ENCODE assay signal across 8 cellular contexts in genomic region chr12:8033153-8034044, GRCh38. TPM values are rescaled to one million over a fixed set of nuclear protein-coding genes. Genes with fewer than 3 reads are reported as not detected.
A peak's percentile ranks its signal among the peaks of the same experiment; 100 is the strongest.
DNase-seq lines count a peak whose midpoint lies in the region; ATAC-seq, FAIRE-seq and TF ChIP-seq lines count a peak whose summit lies in the region.

No MANE protein-coding gene starts in this region.

- peak; percentile 41; the same call in 1 of the 2 replicates for TF ChIP-seq POLR2A in Raji (IDR thresholded peaks at IDR 0.05; ENCODE audit: insufficient read depth, low read depth, low read length)

- peaks cover 64% of the 10 kb centered on the region for H3K79me2 ChIP-seq in astrocyte (ENCODE audit: insufficient read depth, low read length)

- H3K27me3 Mint-ChIP-seq in astrocyte (ENCODE audit: low read depth, unreplicated experiment): no peaks in the 10 kb centered on the region

- H3K27ac ChIP-seq in astrocyte (ENCODE audit: low read depth, low read length): peak overlapping the region; percentile 87

- H3K4me3 Mint-ChIP-seq in astrocyte (ENCODE audit: unreplicated experiment): peak overlapping the region; percentile 84

- peak overlapping the region; percentile 98 for H3K4me2 ChIP-seq in astrocyte (ENCODE audit: low read length)

- H3K4me1 Mint-ChIP-seq in astrocyte (ENCODE audit: low read depth, unreplicated experiment): peaks cover 34% of the 10 kb centered on the region

- DNase-seq in NCI-H526 (lab: John Stamatoyannopoulos, UW): peak; percentile 41 to 66
- DNase-seq in NCI-H526 treated with DMSO at 0.1 percent for 48 hours (lab: John Stamatoyannopoulos, UW): no peak
- DNase-seq in astrocyte (ENCODE audit: low read depth): peak; percentile 26
- DNase-seq in hepatic stellate cell (ENCODE audit: low spot score): peak; percentile 79
- peak; percentile 66 for DNase-seq in putamen (ENCODE audit: low spot score)
- no peak for DNase-seq in T1000 (lab: John Stamatoyannopoulos, UW)

- H3K9me3 Mint-ChIP-seq in astrocyte (ENCODE audit: unreplicated experiment): no peaks in the 10 kb centered on the region

- peak overlapping the region; percentile 89 for H3K4me3 ChIP-seq in astrocyte (ENCODE audit: insufficient read depth, low read depth, low read length)

- peak; percentile 15 for ATAC-seq in HG03342 (IDR thresholded peaks at IDR 0.05; ENCODE audit: unreplicated experiment)

- H3K27me3 ChIP-seq in astrocyte (ENCODE audit: insufficient read depth, low read length): no peaks in the 10 kb centered on the region

- no peak overlapping the region for H3K27ac Mint-ChIP-seq in astrocyte (ENCODE audit: unreplicated experiment)

- no peak for TF ChIP-seq CTCF in astrocyte (IDR thresholded peaks at IDR 0.05; ENCODE audit: insufficient read depth, low read depth, low read length)

- H3K9me3 ChIP-seq in astrocyte (ENCODE audit: insufficient read depth, low read depth, low read length): no peaks in the 10 kb centered on the region

- H3K4me1 ChIP-seq in astrocyte (ENCODE audit: insufficient read depth, low read length): peaks cover 38% of the 10 kb centered on the region

- peak overlapping the region; percentile 86 for H2AFZ ChIP-seq in astrocyte (ENCODE audit: low read depth, low read length)

- H3K9ac ChIP-seq in astrocyte (ENCODE audit: low read length): peak overlapping the region; percentile 96

- H3K36me3 ChIP-seq in astrocyte (ENCODE audit: insufficient read depth, low read length): no peaks in the 10 kb centered on the region

- peaks cover 48% of the 10 kb centered on the region for H4K20me1 ChIP-seq in astrocyte (ENCODE audit: insufficient read depth, low read length)

- no peak for FAIRE-seq in astrocyte (lab: Jason Lieb, UNC)

- peaks cover 5% of the 10 kb centered on the region for H3K36me3 Mint-ChIP-seq in astrocyte (ENCODE audit: low read depth, unreplicated experiment)

RNA-seq across cellular contexts. Expression of gene FOXJ2, which starts 0.9 kb away (rescaled TPM):
- 16.0 and 16.9 TPM in 2 replicates for total RNA-seq in astrocyte

RNA-seq across cellular contexts. Expression of gene C3AR1, which starts 32.8 kb away (rescaled TPM):
- total RNA-seq in astrocyte: 7.1 and 8.3 TPM in 2 replicates

RNA-seq across cellular contexts. Expression of gene NECAP1, which starts 48.7 kb away (rescaled TPM):
- 27.6 and 30.9 TPM in 2 replicates for total RNA-seq in astrocyte

Comparison
In these comparisons a context has a peak if more than half of its experiments do, and no peak if none do; other contexts are left out.
1. DNase-seq: peak in NCI-H526 (2 of 2), astrocyte (single experiment), hepatic stellate cell (single experiment) and putamen (single experiment); none in NCI-H526 treated with DMSO at 0.1 percent for 48 hours (single experiment) and T1000 (single experiment).